2 cellular contexts compared by ENCODE assay signal in the genomic region with DNA sequence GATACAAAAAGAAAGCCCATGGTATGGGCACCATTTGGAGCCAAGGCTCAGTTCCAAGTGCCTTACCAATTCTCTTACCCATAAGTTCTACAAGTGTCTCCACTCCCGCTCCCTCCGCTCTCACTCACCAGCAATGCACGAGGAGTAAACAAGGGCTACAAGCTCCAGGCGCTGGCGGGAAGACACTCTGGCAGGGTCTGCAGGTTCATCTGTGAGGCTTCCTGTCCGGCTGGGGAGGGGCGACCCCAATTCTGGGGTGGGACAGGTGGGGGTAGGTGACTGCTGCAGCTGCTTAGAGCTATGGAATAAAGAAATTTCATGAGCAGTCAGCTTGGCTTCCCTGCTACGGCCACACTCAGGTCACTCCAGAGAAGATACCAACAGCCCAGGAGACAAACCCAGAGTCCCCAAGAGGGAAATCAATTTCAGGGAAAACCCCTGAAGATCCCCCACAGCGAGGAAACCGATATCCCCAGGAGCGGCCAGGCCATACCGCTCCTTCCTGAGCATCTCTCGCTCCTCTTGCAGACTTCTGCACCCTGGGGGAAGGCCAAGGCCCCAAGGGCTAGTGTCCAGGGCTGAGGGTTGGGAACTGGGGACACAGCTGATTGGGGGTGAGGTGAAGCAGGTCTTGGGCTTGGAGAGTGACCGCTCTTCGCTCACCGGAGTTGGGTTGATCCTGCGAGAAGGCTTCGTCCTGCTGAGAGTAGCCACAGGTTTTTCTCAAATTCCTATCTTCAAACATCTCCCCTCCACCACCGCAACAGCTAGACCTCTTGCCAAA.
TF ChIP-seq lines count a peak whose summit lies in the region.

No MANE protein-coding gene starts in this region.

TF ChIP-seq in SK-N-SH, 30 proteins besides CTCF, POLR2A, EP300 and RAD21 (continued from another document):
- TF ChIP-seq IRF3 (IDR thresholded peaks at IDR 0.05; ENCODE audit: low read depth, low read length) (no peak), EZH2phosphoT487 (IDR thresholded peaks at IDR 0.05; ENCODE audit: borderline replicate concordance, low read depth) (no peak), NRF1 (IDR thresholded peaks at IDR 0.05; ENCODE audit: low read depth, low read length) (no peak), FOXJ3 (CRISPR knock-in tag; IDR thresholded peaks at IDR 0.05) (no peak)

TF ChIP-seq in SK-N-SH treated with all-trans-retinoic acid at 6 μM for 48 hours, 23 proteins besides CTCF, POLR2A, EP300 and RAD21 (continued from another document):
- no peak for TF ChIP-seq ZFP30 (CRISPR knock-in tag; IDR thresholded peaks at IDR 0.05)
- TF ChIP-seq CSDC2 (CRISPR knock-in tag; IDR thresholded peaks at IDR 0.05) = no peak
- no peak for TF ChIP-seq POU6F1 (CRISPR knock-in tag; IDR thresholded peaks at IDR 0.05; ENCODE audit: borderline replicate concordance, low read depth)
- no peak for TF ChIP-seq PATZ1 (CRISPR knock-in tag; IDR thresholded peaks at IDR 0.05; ENCODE audit: borderline replicate concordance)
- TF ChIP-seq, protein P1, sequence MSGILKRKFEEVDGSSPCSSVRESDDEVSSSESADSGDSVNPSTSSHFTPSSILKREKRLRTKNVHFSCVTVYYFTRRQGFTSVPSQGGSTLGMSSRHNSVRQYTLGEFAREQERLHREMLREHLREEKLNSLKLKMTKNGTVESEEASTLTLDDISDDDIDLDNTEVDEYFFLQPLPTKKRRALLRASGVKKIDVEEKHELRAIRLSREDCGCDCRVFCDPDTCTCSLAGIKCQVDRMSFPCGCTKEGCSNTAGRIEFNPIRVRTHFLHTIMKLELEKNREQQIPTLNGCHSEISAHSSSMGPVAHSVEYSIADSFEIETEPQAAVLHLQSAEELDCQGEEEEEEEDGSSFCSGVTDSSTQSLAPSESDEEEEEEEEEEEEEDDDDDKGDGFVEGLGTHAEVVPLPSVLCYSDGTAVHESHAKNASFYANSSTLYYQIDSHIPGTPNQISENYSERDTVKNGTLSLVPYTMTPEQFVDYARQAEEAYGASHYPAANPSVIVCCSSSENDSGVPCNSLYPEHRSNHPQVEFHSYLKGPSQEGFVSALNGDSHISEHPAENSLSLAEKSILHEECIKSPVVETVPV (CRISPR knock-in tag; IDR thresholded peaks at IDR 0.05) = no peak
- TF ChIP-seq ARNTL (CRISPR knock-in tag; IDR thresholded peaks at IDR 0.05; ENCODE audit: borderline replicate concordance, low read depth) = no peak
- TF ChIP-seq CREB5 (CRISPR knock-in tag; IDR thresholded peaks at IDR 0.05; ENCODE audit: low read depth) = no peak
- TF ChIP-seq ZNF70 (CRISPR knock-in tag; IDR thresholded peaks at IDR 0.05) = no peak
- TF ChIP-seq RARB (CRISPR knock-in tag; IDR thresholded peaks at IDR 0.05) = no peak
